Comparison of ENCODE assay signal across 9 cellular contexts in the genomic region with DNA sequence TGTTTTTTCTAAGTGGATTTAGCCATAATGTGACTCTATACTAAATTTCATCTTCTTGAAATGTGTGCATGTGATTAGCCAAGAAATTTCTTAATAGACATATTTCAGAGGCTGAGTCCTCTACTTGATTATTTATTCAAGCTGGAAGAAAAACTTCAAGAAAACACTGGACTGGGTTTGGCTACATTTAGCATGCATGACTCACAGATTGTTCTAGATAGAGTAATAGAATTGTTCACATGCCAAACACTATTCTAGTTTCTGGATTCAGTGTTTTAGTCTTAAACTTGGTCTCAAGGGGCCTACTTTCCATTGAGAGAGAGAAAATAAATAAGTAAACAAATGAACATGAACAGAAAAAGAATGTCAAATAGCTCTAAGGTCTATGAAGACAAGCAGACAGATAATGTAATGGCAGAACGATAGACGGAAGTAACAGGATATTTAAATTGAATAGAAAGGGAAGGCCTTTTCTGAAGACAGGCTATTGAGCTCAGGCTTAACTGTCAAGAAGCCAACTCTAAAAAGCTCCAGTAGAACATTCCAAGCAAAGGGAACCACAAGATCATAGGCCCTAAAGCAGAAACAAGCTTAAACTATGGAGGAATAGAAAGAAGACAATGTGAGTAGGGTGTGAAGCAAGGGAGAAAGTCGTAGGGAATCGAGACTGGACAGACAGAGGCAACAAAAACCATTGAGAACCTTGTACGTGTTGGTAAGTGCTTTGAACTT.
DNase-seq lines count a peak whose midpoint lies in the region; FAIRE-seq and TF ChIP-seq lines count a peak whose summit lies in the region.
"Had no signal": no experiment of that assay in that cellular context is flagged by ENCODE, and none has a peak within 500 bp of the region (broad histone marks: within the 10 kb centered on the region; RNA-seq: fewer than 3 reads in every experiment).

No MANE protein-coding gene starts in this region.

- peak overlapping the region; percentile 96 for H3K27ac Mint-ChIP-seq in HFFc6
- H3K27ac Mint-ChIP-seq: naive B cell had no signal

- TF ChIP-seq CTCF in HFFc6 (IDR thresholded peaks at IDR 0.05) (no peak), mammary epithelial cell (conservative IDR thresholded peaks at IDR 0.05 in 1 of 2, IDR thresholded peaks at IDR 0.05 in 1 of 2; ENCODE audit: extremely low read depth in 1 of 2, insufficient read depth in 1 of 2, low read depth in 1 of 2, low read length in 2 of 2) (no peak), kidney (IDR thresholded peaks at IDR 0.05; ENCODE audit: borderline replicate concordance, extremely low read depth, insufficient read depth) (no peak), testis (IDR thresholded peaks at IDR 0.05) (no peak)

- H3K27ac ChIP-seq in mammary epithelial cell (ENCODE audit: insufficient read depth, low read depth, low read length) = peak overlapping the region; percentile 78
- H3K27ac ChIP-seq in kidney (ENCODE audit: low read depth in 2 of 2, low read length in 2 of 2) = no peak overlapping the region
- H3K27ac ChIP-seq in testis = peak overlapping the region; percentile 39

- FAIRE-seq in kidney (lab: Jason Lieb, UNC) = peak; percentile 59

- dilution Hi-C loops in mammary epithelial cell (cut with HindIII; ENCODE audit: low sequenced_read_pairs) = no loop called here

- H3K36me3 Mint-ChIP-seq in HFFc6 (ENCODE audit: low read depth) = peaks cover 12% of the 10 kb centered on the region
- H3K36me3 Mint-ChIP-seq: naive B cell had no signal

- H3K4me2 ChIP-seq in mammary epithelial cell (ENCODE audit: insufficient read depth, low read depth, low read length) = no peak overlapping the region

- no peaks in the 10 kb centered on the region for H3K9me3 ChIP-seq in mammary epithelial cell (replicated peaks; ENCODE audit: insufficient read depth, low read length)
- no peaks in the 10 kb centered on the region for H3K9me3 ChIP-seq in kidney (ENCODE audit: control insufficient read depth in 1 of 2, low read length in 2 of 2)
- H3K9me3 ChIP-seq in testis = no peaks in the 10 kb centered on the region

- no peaks in the 10 kb centered on the region; the same call in none of the 2 replicates for H3K27me3 Mint-ChIP-seq in HFFc6 (ENCODE audit: insufficient read depth)

- CTCF ChIA-PET in mammary epithelial cell (lab: Charles Lee; ENCODE audit: low non-redundant PET) = no interaction called here

- BruUV-seq in mammary epithelial cell (replicated peaks; lab: Mats Ljungman, UMichigan) = TSS peak; percentile 85

- H3K9ac ChIP-seq in mammary epithelial cell (ENCODE audit: insufficient read depth, low read length) = no peak overlapping the region
- no peak overlapping the region for H3K9ac ChIP-seq in kidney (ENCODE audit: low read length in 2 of 2)

- no peaks in the 10 kb centered on the region for H3K79me2 ChIP-seq in mammary epithelial cell (ENCODE audit: insufficient read depth, low read length)

- no peaks in the 10 kb centered on the region for H4K20me1 ChIP-seq in mammary epithelial cell (ENCODE audit: insufficient read depth, low read length)

- intact Hi-C loops in mammary epithelial cell (cut with micrococcal nuclease) = no loop called here
- intact Hi-C loops in kidney (cut with DNase I) = no loop called here
- intact Hi-C loops in testis (cut with DNase I; ENCODE audit: low total_unique reads) = no loop called here

- H3K36me3 ChIP-seq in mammary epithelial cell (ENCODE audit: insufficient read depth, low read length) (no peaks in the 10 kb centered on the region), kidney (ENCODE audit: control insufficient read depth in 1 of 2, insufficient read depth in 2 of 2, low read length in 2 of 2) (no peaks in the 10 kb centered on the region), testis (ENCODE audit: low read depth, missing control alignments) (no peaks in the 10 kb centered on the region)

- H3K4me3 ChIP-seq in mammary epithelial cell (replicated peaks in 1 of 3; ENCODE audit: insufficient read depth in 1 of 3, low read depth in 2 of 3, low read length in 3 of 3) (no peak overlapping the region), kidney (ENCODE audit: low read length in 2 of 2) (no peak overlapping the region), testis (no peak overlapping the region)

- H3K4me3 Mint-ChIP-seq in HFFc6 = peak overlapping the region; percentile 76
- H3K4me3 Mint-ChIP-seq: naive B cell had no signal

- peak overlapping the region; percentile 64 for H2AFZ ChIP-seq in mammary epithelial cell (ENCODE audit: low read depth, low read length)

- no peaks in the 10 kb centered on the region; the same call in 1 of the 2 replicates for H3K9me3 Mint-ChIP-seq in HFFc6

- 88% methylated on average over 5 of the region's 5 CpGs for WGBS in mammary epithelial cell (ENCODE audit: low coverage, missing lambda C conversion rate)
- WGBS in testis, 2 donors = 78 to 81% methylated on average over 5 of the region's 5 CpGs

- DNase-seq in HFFc6 = peak; percentile 97
- DNase-seq in mammary epithelial cell = peak; percentile 86
- no peak for DNase-seq in kidney
- no peak for DNase-seq in testis
- DNase-seq in NCI-H2196 (lab: John Stamatoyannopoulos, UW; ENCODE audit: unreplicated experiment) = no peak
- no peak for DNase-seq in COR-L47 (lab: John Stamatoyannopoulos, UW)
- DNase-seq in T-helper 2 cell = no peak
- no peak for DNase-seq in anterior cingulate cortex (lab: John Stamatoyannopoulos, UW)
- DNase-seq: naive B cell had no signal

- in situ Hi-C loops in mammary epithelial cell (cut with MboI; ENCODE audit: low sequenced_read_pairs in 2 of 2) = no loop called here

- TF ChIP-seq POLR2A in testis (IDR thresholded peaks at IDR 0.05) = no peak

- peaks cover 23% of the 10 kb centered on the region for H3K4me1 ChIP-seq in mammary epithelial cell (ENCODE audit: insufficient read depth, low read length)
- no peaks in the 10 kb centered on the region for H3K4me1 ChIP-seq in kidney (ENCODE audit: control insufficient read depth in 1 of 2, insufficient read depth in 1 of 2, low read depth in 1 of 2, low read length in 2 of 2)
- H3K4me1 ChIP-seq in testis = no peaks in the 10 kb centered on the region

- no peaks in the 10 kb centered on the region for H3K27me3 ChIP-seq in mammary epithelial cell (ENCODE audit: insufficient read depth, low read length)
- no peaks in the 10 kb centered on the region for H3K27me3 ChIP-seq in testis

- H3K4me1 Mint-ChIP-seq in HFFc6 (ENCODE audit: low read depth) = peaks cover 67% of the 10 kb centered on the region
- H3K4me1 Mint-ChIP-seq: naive B cell had no signal

Comparison
In these comparisons a context has a peak if more than half of its experiments do, and no peak if none do; other contexts are left out.
1. DNase-seq: peak in HFFc6 (single experiment) and mammary epithelial cell (single experiment); none in kidney (single experiment), testis (single experiment), NCI-H2196 (single experiment), COR-L47 (single experiment), T-helper 2 cell (0 of 5) and anterior cingulate cortex (0 of 58).
2. H3K27ac ChIP-seq: peak in mammary epithelial cell (single experiment) and testis (2 of 2); none in kidney (0 of 2).